In the genomic region with DNA sequence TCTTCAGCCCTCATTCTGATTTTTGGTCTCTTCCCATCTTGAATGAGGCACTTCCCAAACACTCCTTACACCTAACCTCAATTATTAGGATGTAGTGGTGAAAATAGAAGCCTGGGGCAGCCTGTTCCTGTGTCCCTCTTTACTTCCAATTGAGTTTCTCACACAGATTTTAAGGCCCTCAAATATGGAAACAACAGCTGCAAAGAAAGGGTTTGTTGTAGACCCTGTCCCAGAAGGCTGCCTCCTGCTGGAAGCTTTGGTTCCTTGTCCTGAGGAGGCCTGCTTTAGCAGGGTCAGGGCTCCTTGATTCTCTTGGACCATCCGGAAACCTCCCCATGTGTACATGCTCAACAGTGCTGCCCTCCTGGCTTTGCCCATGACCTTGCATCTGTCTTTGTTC, we compare ENCODE assay signal across 21 cellular contexts.
DNase-seq lines count a peak whose midpoint lies in the region; ATAC-seq, FAIRE-seq and TF ChIP-seq lines count a peak whose summit lies in the region.
"Had no signal": no experiment of that assay in that cellular context is flagged by ENCODE, and none has a peak within 500 bp of the region (broad histone marks: within the 10 kb centered on the region; RNA-seq: fewer than 3 reads in every experiment).

No MANE protein-coding gene starts in this region.

- H3K9me3 ChIP-seq in Panc1 (ENCODE audit: control insufficient read depth, insufficient read depth, low read depth, low read length) (no peaks in the 10 kb centered on the region), Peyer's patch (no peaks in the 10 kb centered on the region)

- H3K27ac Mint-ChIP-seq in CD14-positive monocyte, result no peak overlapping the region
- H3K27ac Mint-ChIP-seq: activated naive CD8-positive, alpha-beta T cell; brain; dendritic cell treated with granulocyte-macrophage colony-stimulating factor and Interleukin-4, amounts not matched to agents 40 ng/mL and 50 ng/mL, for 4 days; immature natural killer cell; T-helper 1 cell treated with Interleukin-12 subunit alpha and Interleukin-12 subunit beta and Interleukin-4 antibody, amounts not matched to agents 30 μg/mL and 1 μg/mL, for 36 hours had no signal

- POLR2A ChIA-PET in Panc1 (lab: Charles Lee), result no interaction called here

- no peaks in the 10 kb centered on the region for H3K9me3 Mint-ChIP-seq in CD14-positive monocyte
- H3K9me3 Mint-ChIP-seq: brain; dendritic cell treated with granulocyte-macrophage colony-stimulating factor and Interleukin-4, amounts not matched to agents 40 ng/mL and 50 ng/mL, for 4 days; immature natural killer cell; T-helper 1 cell treated with Interleukin-12 subunit alpha and Interleukin-12 subunit beta and Interleukin-4 antibody, amounts not matched to agents 30 μg/mL and 1 μg/mL, for 36 hours had no signal

- in situ Hi-C loops in GM13977 (cut with MboI; ENCODE audit: low pct_unique_long_range_greater_than_20kb, low sequenced_read_pairs, unreplicated experiment) (no loop called here), Panc1 (cut with HindIII; ENCODE audit: low pct_unique_long_range_greater_than_20kb, low sequenced_read_pairs) (no loop called here)

- TF ChIP-seq POLR2A in Peyer's patch (IDR thresholded peaks at IDR 0.05), result no peak

- TF ChIP-seq CTCF in CD14-positive monocyte (IDR thresholded peaks at IDR 0.05) (peak; percentile 5), GM13977 (IDR thresholded peaks at IDR 0.05; ENCODE audit: extremely low read depth, insufficient read depth, missing control alignments) (peak; percentile 22), Panc1 (IDR thresholded peaks at IDR 0.05) (0 out of 2 replicates have a peak, but pooled peaks have one; percentile 9), Peyer's patch (IDR thresholded peaks at IDR 0.05) (no peak), D721Med (IDR thresholded peaks at IDR 0.05; ENCODE audit: insufficient read depth, missing control alignments) (no peak)

- H3K27ac ChIP-seq in Panc1 (ENCODE audit: low read length) (no peak overlapping the region), Peyer's patch (no peak overlapping the region)

- no peaks in the 10 kb centered on the region for H3K36me3 ChIP-seq in Panc1 (ENCODE audit: control insufficient read depth, insufficient read depth, low read length)
- H3K36me3 ChIP-seq in Peyer's patch, result no peaks in the 10 kb centered on the region

- ATAC-seq in Panc1 (no peak), GM18909 (IDR thresholded peaks at IDR 0.05; ENCODE audit: poor library complexity, unreplicated experiment) (no peak)

- H3K4me1 ChIP-seq in Panc1 (ENCODE audit: control insufficient read depth, insufficient read depth, low read length), result no peaks in the 10 kb centered on the region
- H3K4me1 ChIP-seq in Peyer's patch, result no peaks in the 10 kb centered on the region

- H3K4me3 Mint-ChIP-seq in CD14-positive monocyte, result no peak overlapping the region
- H3K4me3 Mint-ChIP-seq: activated naive CD8-positive, alpha-beta T cell; brain; dendritic cell treated with granulocyte-macrophage colony-stimulating factor and Interleukin-4, amounts not matched to agents 40 ng/mL and 50 ng/mL, for 4 days; immature natural killer cell; T-helper 1 cell treated with Interleukin-12 subunit alpha and Interleukin-12 subunit beta and Interleukin-4 antibody, amounts not matched to agents 30 μg/mL and 1 μg/mL, for 36 hours had no signal

- peaks cover 23 to 33% of the 10 kb centered on the region in 2 donors for H3K36me3 Mint-ChIP-seq in CD14-positive monocyte

- DNase-seq in CD14-positive monocyte (ENCODE audit: low spot score), result no peak
- no peak for DNase-seq in GM13977 (ENCODE audit: low spot score)
- no peak for DNase-seq in Panc1 (ENCODE audit: low read depth, low spot score)
- DNase-seq in iPS-NIHi11 (ENCODE audit: low spot score), result peak; percentile 20
- no peak for DNase-seq in germinal center (ENCODE audit: low spot score)
- DNase-seq in Peyer's patch, result no peak
- no peak for DNase-seq in D721Med (ENCODE audit: insufficient read length, low spot score)
- DNase-seq: activated T-cell treated with anti-CD3 and anti-CD28 coated beads, Interleukin-2, amount 50 U/mL, for 48 hours; immature natural killer cell; MV-4-11; NCI-H187 treated with DMSO at 0.1 percent for 48 hours; NCI-H446; Right ventricle myocardium superior; stimulated activated CD4-positive, alpha-beta T cell treated with anti-CD3 and anti-CD28 coated beads, Interleukin-2, amount 100 ng/mL, for 24 hours had no signal

- no TSS peak for BruUV-seq in Panc1 (replicated peaks; lab: Mats Ljungman, UMichigan)

- intact Hi-C loops in CD14-positive monocyte (cut with micrococcal nuclease), result no loop called here
- intact Hi-C loops in Panc1 (cut with micrococcal nuclease; ENCODE audit: unreplicated experiment), result no loop called here

- H3K4me1 Mint-ChIP-seq in CD14-positive monocyte, result peaks cover 4% of the 10 kb centered on the region

- peaks cover 0 to 3% (median 0%) of the 10 kb centered on the region in 3 donors for H3K27me3 Mint-ChIP-seq in CD14-positive monocyte (ENCODE audit: low read depth in 3 of 3)
- H3K27me3 Mint-ChIP-seq: activated naive CD8-positive, alpha-beta T cell; brain; dendritic cell treated with granulocyte-macrophage colony-stimulating factor and Interleukin-4, amounts not matched to agents 40 ng/mL and 50 ng/mL, for 4 days had no signal

- CTCF ChIA-PET in Panc1 (lab: Charles Lee), result no interaction called here

- no peaks in the 10 kb centered on the region for H3K27me3 ChIP-seq in Panc1 (ENCODE audit: control insufficient read depth, insufficient read depth, low read length)
- H3K27me3 ChIP-seq in Peyer's patch, result no peaks in the 10 kb centered on the region

- no peak overlapping the region for H3K4me3 ChIP-seq in Panc1 (ENCODE audit: low read depth in 2 of 2, low read length in 2 of 2)
- H3K4me3 ChIP-seq in Peyer's patch, result no peak overlapping the region

- no peak for FAIRE-seq in D721Med (lab: Jason Lieb, UNC)
- FAIRE-seq: GM12892, urothelium cell line had no signal

Comparison
In these comparisons a context has a peak if more than half of its experiments do, and no peak if none do; other contexts are left out.
1. CTCF ChIP-seq: peak in CD14-positive monocyte (single experiment), GM13977 (single experiment) and Panc1 (single experiment); none in Peyer's patch (0 of 6) and D721Med (single experiment).